12 cellular contexts compared by ENCODE assay signal in genomic region chr11:132943325-132943736, GRCh38.
DNase-seq lines count a peak whose midpoint lies in the region; ATAC-seq, FAIRE-seq and TF ChIP-seq lines count a peak whose summit lies in the region.
"Had no signal": no experiment of that assay in that cellular context is flagged by ENCODE, and none has a peak within 500 bp of the region (broad histone marks: within the 10 kb centered on the region; RNA-seq: fewer than 3 reads in every experiment).

No MANE protein-coding gene starts in this region.

- TF ChIP-seq CTCF in mammary epithelial cell (conservative IDR thresholded peaks at IDR 0.05 in 1 of 2, IDR thresholded peaks at IDR 0.05 in 1 of 2; ENCODE audit: extremely low read depth in 1 of 2, insufficient read depth in 1 of 2, low read depth in 1 of 2, low read length in 2 of 2) (no peak), stomach (IDR thresholded peaks at IDR 0.05) (no peak)

- H3K27me3 ChIP-seq in mammary epithelial cell (ENCODE audit: insufficient read depth, low read length), result peaks cover 9% of the 10 kb centered on the region
- peaks cover 9 to 49% (median 30%) of the 10 kb centered on the region in 3 donors for H3K27me3 ChIP-seq in stomach

- H2AFZ ChIP-seq in mammary epithelial cell (ENCODE audit: low read depth, low read length), result peak overlapping the region; percentile 74
- H2AFZ ChIP-seq: PC-9 had no signal

- H3K4me3 ChIP-seq in mammary epithelial cell (replicated peaks in 1 of 3; ENCODE audit: insufficient read depth in 1 of 3, low read depth in 2 of 3, low read length in 3 of 3) (peak overlapping the region; percentile 19 to 41 (median 34)), stomach (peak overlapping the region in 3 of 4 donors; percentile 31 to 43 (median 32))
- H3K4me3 ChIP-seq: PC-9 had no signal

- H3K4me1 ChIP-seq in mammary epithelial cell (ENCODE audit: insufficient read depth, low read length) (no peaks in the 10 kb centered on the region), stomach (peaks cover 8 to 15% (median 15%) of the 10 kb centered on the region in 4 donors)

- no peak for FAIRE-seq in RCC 7860 (lab: Jason Lieb, UNC)

- H4K20me1 ChIP-seq in mammary epithelial cell (ENCODE audit: insufficient read depth, low read length), result no peaks in the 10 kb centered on the region

- no peaks in the 10 kb centered on the region for H3K79me2 ChIP-seq in mammary epithelial cell (ENCODE audit: insufficient read depth, low read length)

- H3K4me2 ChIP-seq in mammary epithelial cell (ENCODE audit: insufficient read depth, low read depth, low read length), result peak overlapping the region; percentile 89
- H3K4me2 ChIP-seq: PC-9 had no signal

- CTCF ChIA-PET in mammary epithelial cell (lab: Charles Lee; ENCODE audit: low non-redundant PET), result no interaction called here

- no peaks in the 10 kb centered on the region for H3K36me3 ChIP-seq in mammary epithelial cell (ENCODE audit: insufficient read depth, low read length)
- no peaks in the 10 kb centered on the region for H3K36me3 ChIP-seq in stomach

- H3K4me1 Mint-ChIP-seq in activated naive CD8-positive, alpha-beta T cell (ENCODE audit: low read depth), result peaks cover 4% of the 10 kb centered on the region
- H3K4me1 Mint-ChIP-seq in activated naive CD8-positive, alpha-beta T cell treated with anti-CD3 and anti-CD28 coated beads, Interleukin-2, amount 50 U/mL, for 24 hours, result peaks cover 3% of the 10 kb centered on the region

- intact Hi-C loops in mammary epithelial cell (cut with micrococcal nuclease) (loop anchor here (2.0 to 10.0 kb wide), 4 partner anchors 121 to 1199 kb away; no protein-coding TSS in a partner anchor), stomach (cut with DNase I; ENCODE audit: low total_unique reads) (no loop called here)

- no peaks in the 10 kb centered on the region for H3K36me3 Mint-ChIP-seq in activated naive CD8-positive, alpha-beta T cell
- no peaks in the 10 kb centered on the region for H3K36me3 Mint-ChIP-seq in activated naive CD8-positive, alpha-beta T cell treated with anti-CD3 and anti-CD28 coated beads, Interleukin-2, amount 50 U/mL, for 24 hours (ENCODE audit: low read depth)

- 0% methylated on average over 6 of the region's 23 CpGs for WGBS in mammary epithelial cell (ENCODE audit: low coverage, missing lambda C conversion rate)
- WGBS in stomach, 5 donors, result 1 to 3% (median 2%) methylated on average over 11 to 23 of the region's 23 CpGs

- dilution Hi-C loops in mammary epithelial cell (cut with HindIII; ENCODE audit: low sequenced_read_pairs), result no loop called here

- no peak for TF ChIP-seq EP300 in stomach (IDR thresholded peaks at IDR 0.05)

- H3K27me3 Mint-ChIP-seq in activated naive CD8-positive, alpha-beta T cell, result peaks cover 16% of the 10 kb centered on the region
- peaks cover 33% of the 10 kb centered on the region for H3K27me3 Mint-ChIP-seq in activated naive CD8-positive, alpha-beta T cell treated with anti-CD3 and anti-CD28 coated beads, Interleukin-2, amount 50 U/mL, for 24 hours

- H3K9me3 Mint-ChIP-seq in activated naive CD8-positive, alpha-beta T cell (ENCODE audit: low read depth), result no peaks in the 10 kb centered on the region
- no peaks in the 10 kb centered on the region for H3K9me3 Mint-ChIP-seq in activated naive CD8-positive, alpha-beta T cell treated with anti-CD3 and anti-CD28 coated beads, Interleukin-2, amount 50 U/mL, for 24 hours

- H3K4me3 Mint-ChIP-seq in activated naive CD8-positive, alpha-beta T cell, result peak overlapping the region; percentile 20
- no peak overlapping the region for H3K4me3 Mint-ChIP-seq in activated naive CD8-positive, alpha-beta T cell treated with anti-CD3 and anti-CD28 coated beads, Interleukin-2, amount 50 U/mL, for 24 hours
- H3K4me3 Mint-ChIP-seq: B cell had no signal

- no peak overlapping the region for H3K27ac ChIP-seq in mammary epithelial cell (ENCODE audit: insufficient read depth, low read depth, low read length)
- H3K27ac ChIP-seq in stomach, result no peak overlapping the region
- H3K27ac ChIP-seq: PC-9 had no signal

- no peak for DNase-seq in activated naive CD8-positive, alpha-beta T cell treated with anti-CD3 and anti-CD28 coated beads, Interleukin-2, amount 50 U/mL, for 24 hours
- DNase-seq in mammary epithelial cell (peak; percentile 8), kidney tubule cell (ENCODE audit: low spot score) (peak; percentile 1), stomach (no peak), RCC 7860 (ENCODE audit: low spot score) (no peak), cortex of kidney (lab: John Stamatoyannopoulos, UW) (no peak)
- DNase-seq: activated naive CD4-positive, alpha-beta T cell; NCI-H146; PC-9 had no signal

- ATAC-seq in activated naive CD8-positive, alpha-beta T cell treated with anti-CD3 and anti-CD28 coated beads, Interleukin-2, amount 50 U/mL, for 24 hours, result no peak
- no peak for ATAC-seq in HG03521 (IDR thresholded peaks at IDR 0.05; ENCODE audit: unreplicated experiment)

- in situ Hi-C loops in mammary epithelial cell (cut with MboI; ENCODE audit: low sequenced_read_pairs in 2 of 2), result no loop called here

- no peaks in the 10 kb centered on the region for H3K9me3 ChIP-seq in mammary epithelial cell (replicated peaks; ENCODE audit: insufficient read depth, low read length)
- no peaks in the 10 kb centered on the region for H3K9me3 ChIP-seq in stomach

- H3K27ac Mint-ChIP-seq in activated naive CD8-positive, alpha-beta T cell, result no peak overlapping the region
- H3K27ac Mint-ChIP-seq in activated naive CD8-positive, alpha-beta T cell treated with anti-CD3 and anti-CD28 coated beads, Interleukin-2, amount 50 U/mL, for 24 hours, result no peak overlapping the region
- H3K27ac Mint-ChIP-seq: B cell had no signal

- BruUV-seq in mammary epithelial cell (replicated peaks; lab: Mats Ljungman, UMichigan), result no TSS peak

- no peak for TF ChIP-seq POLR2A in stomach (IDR thresholded peaks at IDR 0.05)

- H3K9ac ChIP-seq in mammary epithelial cell (ENCODE audit: insufficient read depth, low read length), result no peak overlapping the region

Comparison
In these comparisons a context has a peak if more than half of its experiments do, and no peak if none do; other contexts are left out.
1. DNase-seq: peak in mammary epithelial cell (single experiment) and kidney tubule cell (single experiment); none in activated naive CD8-positive, alpha-beta T cell treated with anti-CD3 and anti-CD28 coated beads, Interleukin-2, amount 50 U/mL, for 24 hours (single experiment), stomach (single experiment), RCC 7860 (single experiment) and cortex of kidney (single experiment).